Comparison of ENCODE assay signal across 21 cellular contexts in the genomic region with DNA sequence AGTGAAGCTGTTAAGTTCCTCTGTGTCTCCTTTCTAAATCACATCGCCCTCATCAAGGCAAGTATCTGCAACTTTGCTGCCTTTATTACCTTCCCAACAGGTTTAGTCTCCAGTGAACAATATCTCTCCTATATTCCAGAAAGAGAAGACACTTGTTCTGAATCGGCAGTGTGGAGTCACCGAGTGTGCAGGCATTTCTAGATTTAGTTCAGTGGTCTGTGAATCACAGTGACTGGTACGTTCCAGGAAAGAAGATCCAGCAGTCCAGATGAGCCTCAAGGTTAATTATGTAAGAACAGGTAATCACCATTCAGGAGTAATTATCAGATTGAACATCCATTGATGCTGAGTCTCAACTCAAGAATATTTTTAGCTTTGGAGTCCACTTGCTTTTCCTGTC.
A peak's percentile ranks its signal among the peaks of the same experiment; 100 is the strongest.
DNase-seq lines count a peak whose midpoint lies in the region; FAIRE-seq and TF ChIP-seq lines count a peak whose summit lies in the region.
"Had no signal": no experiment of that assay in that cellular context is flagged by ENCODE, and none has a peak within 500 bp of the region (broad histone marks: within the 10 kb centered on the region; RNA-seq: fewer than 3 reads in every experiment).

No MANE protein-coding gene starts in this region.

- no peak overlapping the region for H3K9ac ChIP-seq in astrocyte (ENCODE audit: low read length)

- no peak for FAIRE-seq in astrocyte (lab: Jason Lieb, UNC)

- H3K4me2 ChIP-seq in astrocyte (ENCODE audit: low read length), result no peak overlapping the region

- no peaks in the 10 kb centered on the region for H3K36me3 Mint-ChIP-seq in activated CD4-positive, alpha-beta memory T cell treated with anti-CD3 and anti-CD28 coated beads for 36 hours
- H3K36me3 Mint-ChIP-seq in activated CD4-positive, alpha-beta memory T cell treated with anti-CD3 and anti-CD28 coated beads, Interleukin-2, amount 10 ng/mL, durations not matched to agents 7 days and 5 days (ENCODE audit: low read depth), result no peaks in the 10 kb centered on the region
- H3K36me3 Mint-ChIP-seq in astrocyte (ENCODE audit: low read depth, unreplicated experiment), result no peaks in the 10 kb centered on the region

- no peaks in the 10 kb centered on the region for H3K9me3 Mint-ChIP-seq in activated CD4-positive, alpha-beta memory T cell treated with anti-CD3 and anti-CD28 coated beads for 36 hours
- no peaks in the 10 kb centered on the region for H3K9me3 Mint-ChIP-seq in activated CD4-positive, alpha-beta memory T cell treated with anti-CD3 and anti-CD28 coated beads, Interleukin-2, amount 10 ng/mL, durations not matched to agents 7 days and 5 days
- no peaks in the 10 kb centered on the region for H3K9me3 Mint-ChIP-seq in astrocyte (ENCODE audit: unreplicated experiment)
- H3K9me3 Mint-ChIP-seq: H9 had no signal

- no peak overlapping the region for H3K4me3 ChIP-seq in astrocyte (ENCODE audit: insufficient read depth, low read depth, low read length)
- no peak overlapping the region for H3K4me3 ChIP-seq in suprapubic skin

- H3K4me1 ChIP-seq in astrocyte (ENCODE audit: insufficient read depth, low read length) (no peaks in the 10 kb centered on the region), suprapubic skin (peaks cover 23% of the 10 kb centered on the region)

- no peaks in the 10 kb centered on the region for H4K20me1 ChIP-seq in astrocyte (ENCODE audit: insufficient read depth, low read length)

- DNase-seq in activated CD4-positive, alpha-beta memory T cell treated with anti-CD3 and anti-CD28 coated beads for 36 hours, result peak; percentile 18
- DNase-seq in activated CD4-positive, alpha-beta memory T cell treated with anti-CD3 and anti-CD28 coated beads, Interleukin-2, amount 10 ng/mL, durations not matched to agents 7 days and 5 days, result no peak
- DNase-seq in astrocyte (ENCODE audit: low read depth) (no peak), myocyte (ENCODE audit: low read depth) (peak; percentile 61), suprapubic skin (ENCODE audit: low spot score in 2 of 2) (no peak), RKO (ENCODE audit: low spot score) (no peak), GM20000 (ENCODE audit: low spot score) (no peak), HT-29 (ENCODE audit: low spot score) (no peak)
- DNase-seq: AML-193, DMS79 treated with DMSO at 0.1 percent for 48 hours, H9, Karpas-422, MM.1S, NCI-H1092 treated with DMSO at 0.1 percent for 48 hours, NCI-H2081 treated with DMSO at 0.1 percent for 48 hours, NCI-H748 treated with DMSO at 0.1 percent for 48 hours, SIG-M5 had no signal

- no peak overlapping the region for H2AFZ ChIP-seq in astrocyte (ENCODE audit: low read depth, low read length)

- H3K9me3 ChIP-seq in astrocyte (ENCODE audit: insufficient read depth, low read depth, low read length) (no peaks in the 10 kb centered on the region), suprapubic skin (no peaks in the 10 kb centered on the region)

- H3K79me2 ChIP-seq in astrocyte (ENCODE audit: insufficient read depth, low read length), result no peaks in the 10 kb centered on the region

- no peak overlapping the region for H3K27ac Mint-ChIP-seq in activated CD4-positive, alpha-beta memory T cell treated with anti-CD3 and anti-CD28 coated beads for 36 hours
- no peak overlapping the region for H3K27ac Mint-ChIP-seq in activated CD4-positive, alpha-beta memory T cell treated with anti-CD3 and anti-CD28 coated beads, Interleukin-2, amount 10 ng/mL, durations not matched to agents 7 days and 5 days
- H3K27ac Mint-ChIP-seq in astrocyte (ENCODE audit: unreplicated experiment), result peak overlapping the region; percentile 64
- H3K27ac Mint-ChIP-seq: H9 had no signal

- H3K27me3 Mint-ChIP-seq in activated CD4-positive, alpha-beta memory T cell treated with anti-CD3 and anti-CD28 coated beads for 36 hours, result no peaks in the 10 kb centered on the region
- peaks cover 3% of the 10 kb centered on the region for H3K27me3 Mint-ChIP-seq in activated CD4-positive, alpha-beta memory T cell treated with anti-CD3 and anti-CD28 coated beads, Interleukin-2, amount 10 ng/mL, durations not matched to agents 7 days and 5 days
- peaks cover 8% of the 10 kb centered on the region for H3K27me3 Mint-ChIP-seq in astrocyte (ENCODE audit: low read depth, unreplicated experiment)

- TF ChIP-seq POLR2A in suprapubic skin (IDR thresholded peaks at IDR 0.05), result no peak

- CTCF ChIA-PET in activated CD4-positive, alpha-beta memory T cell treated with anti-CD3 and anti-CD28 coated beads for 36 hours (lab: Charles Lee), result no interaction called here
- CTCF ChIA-PET in activated CD4-positive, alpha-beta memory T cell treated with anti-CD3 and anti-CD28 coated beads, Interleukin-2, amount 10 ng/mL, durations not matched to agents 7 days and 5 days (lab: Charles Lee), result no interaction called here

- TF ChIP-seq CTCF in astrocyte (IDR thresholded peaks at IDR 0.05; ENCODE audit: insufficient read depth, low read depth, low read length) (no peak), suprapubic skin (IDR thresholded peaks at IDR 0.05) (no peak), GM20000 (IDR thresholded peaks at IDR 0.05; ENCODE audit: extremely low read depth, missing control alignments) (no peak)

- H3K36me3 ChIP-seq in astrocyte (ENCODE audit: insufficient read depth, low read length) (no peaks in the 10 kb centered on the region), suprapubic skin (no peaks in the 10 kb centered on the region)

- intact Hi-C loops in activated CD4-positive, alpha-beta memory T cell treated with anti-CD3 and anti-CD28 coated beads for 36 hours (cut with micrococcal nuclease), result no loop called here

- no peak overlapping the region for H3K27ac ChIP-seq in astrocyte (ENCODE audit: low read depth, low read length)
- peak overlapping the region; percentile 60 for H3K27ac ChIP-seq in suprapubic skin
- H3K27ac ChIP-seq: 22Rv1, C4-2B, RWPE1 had no signal

- no peak overlapping the region for H3K4me3 Mint-ChIP-seq in activated CD4-positive, alpha-beta memory T cell treated with anti-CD3 and anti-CD28 coated beads for 36 hours
- H3K4me3 Mint-ChIP-seq in activated CD4-positive, alpha-beta memory T cell treated with anti-CD3 and anti-CD28 coated beads, Interleukin-2, amount 10 ng/mL, durations not matched to agents 7 days and 5 days, result no peak overlapping the region
- no peak overlapping the region for H3K4me3 Mint-ChIP-seq in astrocyte (ENCODE audit: unreplicated experiment)
- H3K4me3 Mint-ChIP-seq: H9, IgD-negative memory B cell had no signal

- H3K27me3 ChIP-seq in astrocyte (ENCODE audit: insufficient read depth, low read length), result peaks cover 8% of the 10 kb centered on the region
- H3K27me3 ChIP-seq in suprapubic skin, result no peaks in the 10 kb centered on the region

- H3K4me1 Mint-ChIP-seq in activated CD4-positive, alpha-beta memory T cell treated with anti-CD3 and anti-CD28 coated beads for 36 hours (ENCODE audit: low read depth), result peaks cover 21% of the 10 kb centered on the region
- peaks cover 3% of the 10 kb centered on the region for H3K4me1 Mint-ChIP-seq in activated CD4-positive, alpha-beta memory T cell treated with anti-CD3 and anti-CD28 coated beads, Interleukin-2, amount 10 ng/mL, durations not matched to agents 7 days and 5 days
- peaks cover 16% of the 10 kb centered on the region for H3K4me1 Mint-ChIP-seq in astrocyte (ENCODE audit: low read depth, unreplicated experiment)

- POLR2A ChIA-PET in activated CD4-positive, alpha-beta memory T cell treated with anti-CD3 and anti-CD28 coated beads for 36 hours (lab: Charles Lee), result no interaction called here
- POLR2A ChIA-PET in activated CD4-positive, alpha-beta memory T cell treated with anti-CD3 and anti-CD28 coated beads, Interleukin-2, amount 10 ng/mL, durations not matched to agents 7 days and 5 days (lab: Charles Lee), result no interaction called here

- no peak for TF ChIP-seq EP300 in suprapubic skin (IDR thresholded peaks at IDR 0.05)

- 64% methylated on average over 4 of the region's 4 CpGs for WGBS in suprapubic skin

Comparison
In these comparisons a context has a peak if more than half of its experiments do, and no peak if none do; other contexts are left out.
1. DNase-seq: peak in activated CD4-positive, alpha-beta memory T cell treated with anti-CD3 and anti-CD28 coated beads for 36 hours (single experiment) and myocyte (single experiment); none in activated CD4-positive, alpha-beta memory T cell treated with anti-CD3 and anti-CD28 coated beads, Interleukin-2, amount 10 ng/mL, durations not matched to agents 7 days and 5 days (single experiment), astrocyte (single experiment), suprapubic skin (0 of 2), RKO (single experiment), GM20000 (single experiment) and HT-29 (single experiment).